Comparison of ENCODE assay signal across 8 cellular contexts in genomic region chr6:122839477-122839876, GRCh38. TPM values are rescaled to one million over a fixed set of nuclear protein-coding genes. Genes with fewer than 3 reads are reported as not detected.
DNase-seq lines count a peak whose midpoint lies in the region; FAIRE-seq and TF ChIP-seq lines count a peak whose summit lies in the region.

No MANE protein-coding gene starts in this region.

- no peaks in the 10 kb centered on the region for H3K9me3 ChIP-seq in MG63
- no peaks in the 10 kb centered on the region for H3K9me3 ChIP-seq in SK-N-MC (ENCODE audit: low read depth, low read length)
- no peaks in the 10 kb centered on the region for H3K9me3 ChIP-seq in hepatocyte (ENCODE audit: low read depth)
- H3K9me3 ChIP-seq in small intestine (ENCODE audit: control insufficient read depth, low read depth): no peaks in the 10 kb centered on the region

- H3K27ac ChIP-seq in SK-N-MC: no peak overlapping the region
- no peak overlapping the region for H3K27ac ChIP-seq in hepatocyte
- H3K27ac ChIP-seq in small intestine (ENCODE audit: low read depth in 1 of 2, low read length in 1 of 2): no peak overlapping the region

- 5% methylated on average over 1 of the region's 1 CpG for WGBS in hepatocyte (ENCODE audit: low lambda C conversion rate, missing lambda C conversion rate)
- WGBS in small intestine, 3 donors: 0% methylated on average over 1 of the region's 1 CpG

- H3K79me2 ChIP-seq in hepatocyte: no peaks in the 10 kb centered on the region

- peak; percentile 5 for DNase-seq in NK-92 treated with Interleukin-12 subunit alpha and Interleukin-12 subunit beta, amount 100 ng/mL, for 24 hours (lab: John Stamatoyannopoulos, UW)
- DNase-seq in NK-92 (lab: John Stamatoyannopoulos, UW; ENCODE audit: unreplicated experiment) (no peak), HCEC 1CT (peak; percentile 47), MG63 (peak; percentile 19), SK-N-MC (ENCODE audit: low read depth, low spot score) (peak; percentile 58), amygdala (lab: John Stamatoyannopoulos, UW) (peak in 35 of 56 donors; percentile 1 to 77 (median 16)), hepatocyte (ENCODE audit: low spot score) (peak; percentile 79), small intestine (peak; percentile 73)

- TF ChIP-seq CTCF in hepatocyte (IDR thresholded peaks at IDR 0.05; ENCODE audit: poor library complexity): peak; percentile 73

- no peaks in the 10 kb centered on the region for H3K9me2 ChIP-seq in hepatocyte (replicated peaks; ENCODE audit: insufficient read depth)

- no peaks in the 10 kb centered on the region for H3K36me3 ChIP-seq in MG63
- no peaks in the 10 kb centered on the region for H3K36me3 ChIP-seq in SK-N-MC (ENCODE audit: insufficient read depth, low read length)
- no peaks in the 10 kb centered on the region for H3K36me3 ChIP-seq in hepatocyte (replicated peaks; ENCODE audit: insufficient read depth, low read depth)
- no peaks in the 10 kb centered on the region for H3K36me3 ChIP-seq in small intestine (ENCODE audit: control insufficient read depth in 2 of 2, insufficient read depth in 2 of 2, low read length in 2 of 2)

- no peak for FAIRE-seq in small intestine (lab: Jason Lieb, UNC)

- H4K20me1 ChIP-seq in hepatocyte (ENCODE audit: insufficient read depth, poor library complexity, severe bottlenecking): no peaks in the 10 kb centered on the region

- H3K4me2 ChIP-seq in hepatocyte: no peak overlapping the region

- H2AFZ ChIP-seq in hepatocyte: no peak overlapping the region

- no peak overlapping the region for H3K9ac ChIP-seq in SK-N-MC (ENCODE audit: insufficient read length)

- no peak overlapping the region for H3K4me3 ChIP-seq in MG63
- H3K4me3 ChIP-seq in SK-N-MC: no peak overlapping the region
- H3K4me3 ChIP-seq in hepatocyte: no peak overlapping the region
- no peak overlapping the region for H3K4me3 ChIP-seq in small intestine (ENCODE audit: low read depth in 1 of 2, low read length in 2 of 2)

- H3K27me3 ChIP-seq in MG63 (no peaks in the 10 kb centered on the region), hepatocyte (no peaks in the 10 kb centered on the region), small intestine (ENCODE audit: control insufficient read depth in 2 of 2, insufficient read depth in 2 of 2, low read length in 2 of 2) (no peaks in the 10 kb centered on the region)

- H3K4me1 ChIP-seq in hepatocyte (ENCODE audit: insufficient read depth) (no peaks in the 10 kb centered on the region), small intestine (ENCODE audit: control insufficient read depth in 2 of 2, insufficient read depth in 1 of 2, low read depth in 1 of 2, low read length in 1 of 2) (no peaks in the 10 kb centered on the region)

RNA-seq across cellular contexts. Expression of gene SMPDL3A, which starts 50.4 kb away (rescaled TPM):
- total RNA-seq in MG63 (2014; rRNA removed; shearing (Covaris generic); ENCODE audit: low replicate concordance): 2.0 and 2.1 TPM in 2 replicates
- total RNA-seq in hepatocyte: 124 and 126 TPM in 2 replicates
- polyA plus RNA-seq in hepatocyte (104 and 115 TPM in 2 replicates), small intestine (10 to 100 TPM; 21.0 to 72.1 (median 65.3) TPM)

RNA-seq across cellular contexts. Expression of gene FABP7, which starts 60.0 kb away (rescaled TPM):
- total RNA-seq in MG63 (2014; rRNA removed; shearing (Covaris generic); ENCODE audit: low replicate concordance): not detected in 2 replicates
- 0.24 and 0.60 TPM in 2 replicates for total RNA-seq in hepatocyte
- polyA plus RNA-seq in hepatocyte (0.96 TPM in 1 of 2 replicates, not detected in the other), small intestine (1 to 10 TPM in 1 of 3 donors, under 1 TPM in 1, not detected in 1; 0.67 to 1.6 TPM)

Comparison
In these comparisons a context has a peak if more than half of its experiments do, and no peak if none do; other contexts are left out.
1. RNA of gene SMPDL3A, which starts 50.4 kb away (total RNA-seq): 124 to 126 TPM in hepatocyte; 2.0 to 2.1 TPM in MG63; every median in the first group is over 10 times any median in the second.